In genomic region chr2:235048549-235048948, GRCh38 we compare ENCODE assay signal across 17 cellular contexts.
DNase-seq lines count a peak whose midpoint lies in the region; FAIRE-seq and TF ChIP-seq lines count a peak whose summit lies in the region.
"Had no signal": no experiment of that assay in that cellular context is flagged by ENCODE, and none has a peak within 500 bp of the region (broad histone marks: within the 10 kb centered on the region; RNA-seq: fewer than 3 reads in every experiment).

No MANE protein-coding gene starts in this region.

- H3K9me3 Mint-ChIP-seq in MCF 10A (ENCODE audit: unreplicated experiment) (no peaks in the 10 kb centered on the region), neural progenitor cell (no peaks in the 10 kb centered on the region)
- H3K9me3 Mint-ChIP-seq: CD8-positive, alpha-beta memory T cell; IgD-negative memory B cell; stimulated activated naive CD8-positive, alpha-beta T cell treated with anti-CD3 and anti-CD28 coated beads, Interleukin-15, Interleukin-2, amounts not matched to agents 100 ng/mL and 50 ng/mL, for 24 hours had no signal

- in situ Hi-C loops in mammary epithelial cell (cut with MboI; ENCODE audit: low sequenced_read_pairs in 2 of 2), result no loop called here

- no peak for TF ChIP-seq POLR2A in testis (IDR thresholded peaks at IDR 0.05)

- no peaks in the 10 kb centered on the region for H3F3A ChIP-seq in neural progenitor cell (ENCODE audit: low read depth)

- H3K4me1 Mint-ChIP-seq in MCF 10A (ENCODE audit: insufficient read depth, unreplicated experiment), result peaks cover 32% of the 10 kb centered on the region
- peaks cover 41% of the 10 kb centered on the region for H3K4me1 Mint-ChIP-seq in neural progenitor cell

- H3K27ac ChIP-seq in mammary epithelial cell (ENCODE audit: insufficient read depth, low read depth, low read length), result no peak overlapping the region
- H3K27ac ChIP-seq in liver (ENCODE audit: low read depth in 1 of 2, low read length in 2 of 2), result peak overlapping the region; percentile 88 to 89
- no peak overlapping the region for H3K27ac ChIP-seq in testis
- H3K27ac ChIP-seq in effector memory CD4-positive, alpha-beta T cell (ENCODE audit: insufficient read depth, low read length, poor library complexity, severe bottlenecking), result no peak overlapping the region
- no peak overlapping the region for H3K27ac ChIP-seq in neural progenitor cell
- H3K27ac ChIP-seq: vagina had no signal

- H3K4me3 ChIP-seq in mammary epithelial cell (replicated peaks in 1 of 3; ENCODE audit: insufficient read depth in 1 of 3, low read depth in 2 of 3, low read length in 3 of 3), result no peak overlapping the region
- H3K4me3 ChIP-seq in bronchial epithelial cell (ENCODE audit: low read depth, low read length), result no peak overlapping the region
- no peak overlapping the region for H3K4me3 ChIP-seq in liver (ENCODE audit: low read depth in 1 of 3, low read length in 3 of 3)
- no peak overlapping the region for H3K4me3 ChIP-seq in testis
- no peak overlapping the region for H3K4me3 ChIP-seq in effector memory CD4-positive, alpha-beta T cell (ENCODE audit: insufficient read depth, low read depth, low read length, poor library complexity, severe bottlenecking)
- H3K4me3 ChIP-seq in neural progenitor cell, result no peak overlapping the region
- H3K4me3 ChIP-seq: vagina had no signal

- WGBS in mammary epithelial cell (ENCODE audit: low coverage, missing lambda C conversion rate), result 100% methylated on average over 2 of the region's 7 CpGs
- 23% methylated on average over 7 of the region's 7 CpGs for WGBS in liver
- 52 to 82% methylated on average over 7 of the region's 7 CpGs for WGBS in testis, 2 donors

- peak in 1 of 2 donors; percentile 39 for TF ChIP-seq RAD21 in liver (IDR thresholded peaks at IDR 0.05)

- H3K36me3 Mint-ChIP-seq in MCF 10A (ENCODE audit: insufficient read depth, unreplicated experiment), result peaks cover 21% of the 10 kb centered on the region
- peaks cover 62% of the 10 kb centered on the region for H3K36me3 Mint-ChIP-seq in neural progenitor cell
- H3K36me3 Mint-ChIP-seq: CD8-positive, alpha-beta memory T cell; IgD-negative memory B cell had no signal

- H3K79me2 ChIP-seq in mammary epithelial cell (ENCODE audit: insufficient read depth, low read length) (peaks cover 72% of the 10 kb centered on the region), neural progenitor cell (ENCODE audit: low read depth) (peaks cover 80% of the 10 kb centered on the region)

- H2AFZ ChIP-seq in mammary epithelial cell (ENCODE audit: low read depth, low read length) (no peak overlapping the region), neural progenitor cell (replicated peaks) (no peak overlapping the region)

- H3K27me3 Mint-ChIP-seq in MCF 10A (ENCODE audit: insufficient read depth, unreplicated experiment) (no peaks in the 10 kb centered on the region), neural progenitor cell (ENCODE audit: insufficient read depth, low read depth) (peaks cover 7% of the 10 kb centered on the region)

- POLR2A ChIA-PET in MCF 10A (lab: Yijun Ruan, JAX), result interaction anchor here (1.4 to 2.2 kb wide), 2 partner anchors 21 to 168 kb away, joined by 4 to 7 read pairs; no protein-coding TSS in a partner anchor

- CTCF ChIA-PET in MCF 10A (lab: Yijun Ruan, JAX) (interaction anchor here (0.6 to 1.1 kb wide), 3 partner anchors 503 to 1808 kb away, joined by 4 to 5 read pairs (median 5); no protein-coding TSS in a partner anchor), mammary epithelial cell (lab: Charles Lee; ENCODE audit: low non-redundant PET) (interaction anchor here (0.6 kb wide), 1 partner anchor 100 kb away, joined by 3 read pairs; no protein-coding TSS in a partner anchor)

- peaks cover 8% of the 10 kb centered on the region for H3K4me1 ChIP-seq in mammary epithelial cell (ENCODE audit: insufficient read depth, low read length)
- H3K4me1 ChIP-seq in liver (ENCODE audit: control insufficient read depth in 4 of 4, insufficient read depth in 4 of 4, low read length in 3 of 4), result peaks cover 19 to 60% (median 34%) of the 10 kb centered on the region in 4 donors
- peaks cover 7% of the 10 kb centered on the region for H3K4me1 ChIP-seq in testis
- no peaks in the 10 kb centered on the region for H3K4me1 ChIP-seq in effector memory CD4-positive, alpha-beta T cell (ENCODE audit: control insufficient read depth, insufficient read depth, low read length, poor library complexity, severe bottlenecking)
- peaks cover 11% of the 10 kb centered on the region for H3K4me1 ChIP-seq in neural progenitor cell

- BruUV-seq in MCF 10A (replicated peaks; lab: Mats Ljungman, UMichigan) (no TSS peak), mammary epithelial cell (replicated peaks; lab: Mats Ljungman, UMichigan) (no TSS peak)

- H3K4me2 ChIP-seq in mammary epithelial cell (ENCODE audit: insufficient read depth, low read depth, low read length) (no peak overlapping the region), neural progenitor cell (no peak overlapping the region)

- H3K9me3 ChIP-seq in mammary epithelial cell (replicated peaks; ENCODE audit: insufficient read depth, low read length), result no peaks in the 10 kb centered on the region
- H3K9me3 ChIP-seq in liver (ENCODE audit: control insufficient read depth in 4 of 4, low read length in 3 of 4), result no peaks in the 10 kb centered on the region
- H3K9me3 ChIP-seq in testis, result no peaks in the 10 kb centered on the region
- no peaks in the 10 kb centered on the region for H3K9me3 ChIP-seq in effector memory CD4-positive, alpha-beta T cell (ENCODE audit: control insufficient read depth, low read length)
- no peaks in the 10 kb centered on the region for H3K9me3 ChIP-seq in neural progenitor cell (ENCODE audit: low read depth)
- H3K9me3 ChIP-seq: vagina had no signal

- H3K36me3 ChIP-seq in mammary epithelial cell (ENCODE audit: insufficient read depth, low read length), result peaks cover 8% of the 10 kb centered on the region
- H3K36me3 ChIP-seq in bronchial epithelial cell (ENCODE audit: control insufficient read depth, insufficient read depth, low read length), result peaks cover 25% of the 10 kb centered on the region
- peaks cover 0 to 7% (median 2%) of the 10 kb centered on the region in 4 donors for H3K36me3 ChIP-seq in liver (ENCODE audit: control insufficient read depth in 4 of 4, insufficient read depth in 3 of 4, low read depth in 1 of 4, low read length in 3 of 4)
- H3K36me3 ChIP-seq in testis (ENCODE audit: low read depth, missing control alignments), result no peaks in the 10 kb centered on the region
- H3K36me3 ChIP-seq in effector memory CD4-positive, alpha-beta T cell (ENCODE audit: control insufficient read depth, insufficient read depth, low read length), result no peaks in the 10 kb centered on the region
- H3K36me3 ChIP-seq in neural progenitor cell, result no peaks in the 10 kb centered on the region

- peak; percentile 72 for FAIRE-seq in bronchial epithelial cell (lab: Jason Lieb, UNC)
- FAIRE-seq: GM12892 had no signal

- no peaks in the 10 kb centered on the region for H3K27me3 ChIP-seq in mammary epithelial cell (ENCODE audit: insufficient read depth, low read length)
- no peaks in the 10 kb centered on the region for H3K27me3 ChIP-seq in bronchial epithelial cell (ENCODE audit: control insufficient read depth, insufficient read depth, low read length)
- H3K27me3 ChIP-seq in liver (ENCODE audit: control insufficient read depth in 4 of 4, insufficient read depth in 4 of 4, low read length in 3 of 4), result no peaks in the 10 kb centered on the region
- H3K27me3 ChIP-seq in testis, result no peaks in the 10 kb centered on the region
- no peaks in the 10 kb centered on the region for H3K27me3 ChIP-seq in effector memory CD4-positive, alpha-beta T cell (replicated peaks; ENCODE audit: control insufficient read depth, insufficient read depth, low read length, poor library complexity, severe bottlenecking)
- no peaks in the 10 kb centered on the region for H3K27me3 ChIP-seq in neural progenitor cell
- H3K27me3 ChIP-seq: vagina had no signal

- intact Hi-C loops in MCF 10A (cut with micrococcal nuclease), result no loop called here
- intact Hi-C loops in mammary epithelial cell (cut with micrococcal nuclease), result no loop called here
- intact Hi-C loops in testis (cut with DNase I; ENCODE audit: low total_unique reads), result no loop called here

- dilution Hi-C loops in mammary epithelial cell (cut with HindIII; ENCODE audit: low sequenced_read_pairs), result no loop called here

- no peak for TF ChIP-seq CTCF in MCF 10A (IDR thresholded peaks at IDR 0.05; ENCODE audit: unreplicated experiment)
- no peak for TF ChIP-seq CTCF in mammary epithelial cell (conservative IDR thresholded peaks at IDR 0.05 in 1 of 2, IDR thresholded peaks at IDR 0.05 in 1 of 2; ENCODE audit: extremely low read depth in 1 of 2, insufficient read depth in 1 of 2, low read depth in 1 of 2, low read length in 2 of 2)
- TF ChIP-seq CTCF in bronchial epithelial cell (IDR thresholded peaks at IDR 0.05; ENCODE audit: insufficient read depth, low read length, severe bottlenecking), result no peak
- no peak for TF ChIP-seq CTCF in liver (IDR thresholded peaks at IDR 0.05; ENCODE audit: low read depth, low read length, missing input control)
- TF ChIP-seq CTCF in testis (IDR thresholded peaks at IDR 0.05), result no peak
- TF ChIP-seq CTCF in neural progenitor cell (IDR thresholded peaks at IDR 0.05), result no peak

- H4K20me1 ChIP-seq in mammary epithelial cell (ENCODE audit: insufficient read depth, low read length), result no peaks in the 10 kb centered on the region
- peaks cover 47% of the 10 kb centered on the region for H4K20me1 ChIP-seq in neural progenitor cell (ENCODE audit: low read depth)

- no peak overlapping the region for H3K9ac ChIP-seq in mammary epithelial cell (ENCODE audit: insufficient read depth, low read length)
- H3K9ac ChIP-seq in liver (ENCODE audit: low read depth in 1 of 2, low read length in 2 of 2), result no peak overlapping the region
- H3K9ac ChIP-seq in neural progenitor cell, result no peak overlapping the region

- H3K4me3 Mint-ChIP-seq in MCF 10A (ENCODE audit: unreplicated experiment) (no peak overlapping the region), neural progenitor cell (no peak overlapping the region)
- H3K4me3 Mint-ChIP-seq: CD8-positive, alpha-beta memory T cell; stimulated activated naive CD8-positive, alpha-beta T cell treated with anti-CD3 and anti-CD28 coated beads, Interleukin-15, Interleukin-2, amounts not matched to agents 100 ng/mL and 50 ng/mL, for 24 hours had no signal

- H3K27ac Mint-ChIP-seq in MCF 10A (ENCODE audit: low read depth, unreplicated experiment) (peak overlapping the region; percentile 35), neural progenitor cell (no peak overlapping the region)
- H3K27ac Mint-ChIP-seq: CD8-positive, alpha-beta memory T cell; IgD-negative memory B cell; stimulated activated naive CD8-positive, alpha-beta T cell treated with anti-CD3 and anti-CD28 coated beads, Interleukin-15, Interleukin-2, amounts not matched to agents 100 ng/mL and 50 ng/mL, for 24 hours had no signal

- no peak for DNase-seq in MCF 10A (ENCODE audit: unreplicated experiment)
- no peak for DNase-seq in mammary epithelial cell
- no peak for DNase-seq in bronchial epithelial cell (ENCODE audit: low read depth)
- DNase-seq in testis, result peak; percentile 29
- DNase-seq in effector memory CD4-positive, alpha-beta T cell, result no peak
- DNase-seq in globus pallidus (ENCODE audit: low spot score), result no peak
- DNase-seq in neural progenitor cell (ENCODE audit: low spot score), result no peak
- DNase-seq: CD8-positive, alpha-beta memory T cell; midbrain; NCI-H1092; occipital lobe; stimulated activated CD4-positive, alpha-beta T cell treated with anti-CD3 and anti-CD28 coated beads, Interleukin-12 subunit alpha, Interleukin-12 subunit beta, amount 100 ng/mL, for 4 hours had no signal

Comparison
In these comparisons a context has a peak if more than half of its experiments do, and no peak if none do; other contexts are left out.
1. H3K27ac ChIP-seq: peak in liver (2 of 2); none in mammary epithelial cell (single experiment), testis (0 of 2), effector memory CD4-positive, alpha-beta T cell (single experiment) and neural progenitor cell (single experiment).